Comparison of ENCODE assay signal across 17 cellular contexts in genomic region chr3:113270786-113271185, GRCh38. TPM values are rescaled to one million over a fixed set of nuclear protein-coding genes. Genes with fewer than 3 reads are reported as not detected.
DNase-seq lines count a peak whose midpoint lies in the region; ATAC-seq, FAIRE-seq and TF ChIP-seq lines count a peak whose summit lies in the region.
"Had no signal": no experiment of that assay in that cellular context is flagged by ENCODE, and none has a peak within 500 bp of the region (broad histone marks: within the 10 kb centered on the region; RNA-seq: fewer than 3 reads in every experiment).

No MANE protein-coding gene starts in this region.

- no peak overlapping the region for H4K91ac ChIP-seq in neuronal stem cell (ENCODE audit: low read depth, low read length, poor library complexity)

- dilution Hi-C loops in keratinocyte (cut with MboI; ENCODE audit: extremely low pct_ligation_motif_present, low sequenced_read_pairs): no loop called here

- no peak for FAIRE-seq in keratinocyte (lab: Jason Lieb, UNC)

- H3K79me2 ChIP-seq in keratinocyte (ENCODE audit: control insufficient read depth, insufficient read depth, low read length) (no peaks in the 10 kb centered on the region), MM.1S (ENCODE audit: low read length) (no peaks in the 10 kb centered on the region)

- H3K4ac ChIP-seq in neuronal stem cell (ENCODE audit: low read length): no peak overlapping the region

- WGBS in neuronal stem cell (ENCODE audit: extremely low coverage in 2 of 2, insufficient read length in 2 of 2, insufficient replicate concordance in 1 of 2), 2 donors: no CpG with 5 or more reads among the region's 9 CpGs

- H3K4me2 ChIP-seq in keratinocyte (ENCODE audit: control insufficient read depth, extremely low read depth, insufficient read depth, low read depth, low read length) (no peak overlapping the region), neuronal stem cell (ENCODE audit: insufficient read depth, low read length, poor library complexity, severe bottlenecking) (no peak overlapping the region), MM.1S (ENCODE audit: low read depth, low read length) (no peak overlapping the region)
- H3K4me2 ChIP-seq: GM23338 had no signal

- H2AK5ac ChIP-seq in neuronal stem cell (ENCODE audit: low read depth, low read length): peak overlapping the region; percentile 21

- H3K36me3 ChIP-seq in keratinocyte (ENCODE audit: control insufficient read depth in 2 of 2, extremely low read depth in 1 of 2, insufficient read depth in 2 of 2, low read length in 2 of 2) (peaks cover 0 to 3% of the 10 kb centered on the region in 2 experiments), neuronal stem cell (replicated peaks in 1 of 2; ENCODE audit: control insufficient read depth in 2 of 2, insufficient read depth in 2 of 2, low read length in 2 of 2) (peaks cover 58 to 99% of the 10 kb centered on the region in 2 donors), MM.1S (replicated peaks; ENCODE audit: insufficient read depth, low read length) (no peaks in the 10 kb centered on the region)

- no peak for TF ChIP-seq CTCF in keratinocyte (optimal IDR thresholded peaks at IDR 0.05 in 1 of 3, IDR thresholded peaks at IDR 0.05 in 1 of 3, conservative IDR thresholded peaks at IDR 0.05 in 1 of 3; ENCODE audit: extremely low read depth in 1 of 3, insufficient read depth in 2 of 3, low read length in 3 of 3)
- TF ChIP-seq CTCF in foreskin fibroblast (IDR thresholded peaks at IDR 0.05; ENCODE audit: low read depth, low read length): no peak
- TF ChIP-seq CTCF in MM.1S (IDR thresholded peaks at IDR 0.05; ENCODE audit: low read length): no peak

- H2AFZ ChIP-seq in keratinocyte (ENCODE audit: control insufficient read depth, low read length) (peak overlapping the region; percentile 25), neuronal stem cell (ENCODE audit: low read length) (no peak overlapping the region), MM.1S (ENCODE audit: low read length) (no peak overlapping the region)
- H2AFZ ChIP-seq: GM23338 had no signal

- H2BK5ac ChIP-seq in neuronal stem cell (ENCODE audit: low read length): peak overlapping the region; percentile 55

- H3K27me3 ChIP-seq in keratinocyte (ENCODE audit: control insufficient read depth, extremely low read depth, insufficient read depth, low read length) (no peaks in the 10 kb centered on the region), neuronal stem cell (ENCODE audit: control insufficient read depth in 3 of 3, insufficient read depth in 3 of 3, low read depth in 1 of 3, low read length in 3 of 3) (no peaks in the 10 kb centered on the region), MM.1S (replicated peaks; ENCODE audit: insufficient read depth, low read length) (no peaks in the 10 kb centered on the region)

- no peak overlapping the region for H3K23ac ChIP-seq in neuronal stem cell (ENCODE audit: low read depth, low read length, poor library complexity)

- H2BK15ac ChIP-seq in neuronal stem cell (ENCODE audit: low read length): peak overlapping the region; percentile 17

- H3K9me2 ChIP-seq in MM.1S (replicated peaks; ENCODE audit: insufficient read depth, low read length): no peaks in the 10 kb centered on the region

- no peak overlapping the region for H2BK12ac ChIP-seq in neuronal stem cell (ENCODE audit: low read length)

- H3K14ac ChIP-seq in neuronal stem cell (ENCODE audit: low read length): no peak overlapping the region

- peak; percentile 18 for ATAC-seq in esophagus mucosa
- ATAC-seq in GM18498 (IDR thresholded peaks at IDR 0.05; ENCODE audit: unreplicated experiment): no peak
- ATAC-seq: GM23338, HCT116, Right ventricle myocardium inferior had no signal

- no peak for DNase-seq in keratinocyte (ENCODE audit: low read depth, low spot score)
- DNase-seq in neuronal stem cell (ENCODE audit: low spot score): no peak
- DNase-seq in foreskin fibroblast: no peak
- no peak for DNase-seq in MM.1S
- DNase-seq in stimulated activated CD4-positive, alpha-beta T cell treated with anti-CD3 and anti-CD28 coated beads, Interleukin-12 subunit alpha, Interleukin-12 subunit beta, amount 100 ng/mL, for 4 hours: no peak
- DNase-seq: CD4-positive, CD25-positive, alpha-beta regulatory T cell; DMS79; KBM-7; NCI-H1092; NCI-H187 treated with DMSO at 0.1 percent for 48 hours; NCI-H2107; NCI-H526 treated with DMSO at 0.1 percent for 48 hours had no signal

- no peaks in the 10 kb centered on the region for H4K20me1 ChIP-seq in keratinocyte (ENCODE audit: control insufficient read depth, extremely low read depth, insufficient read depth, low read length)
- no peaks in the 10 kb centered on the region for H4K20me1 ChIP-seq in MM.1S (ENCODE audit: insufficient read depth, low read length)

- H3K4me1 ChIP-seq in keratinocyte (ENCODE audit: control insufficient read depth, extremely low read depth, insufficient read depth, low read length): peaks cover 12% of the 10 kb centered on the region
- H3K4me1 ChIP-seq in neuronal stem cell (ENCODE audit: control insufficient read depth in 2 of 2, insufficient read depth in 1 of 2, low read depth in 1 of 2, low read length in 2 of 2): peaks cover 14 to 52% of the 10 kb centered on the region in 2 donors
- peaks cover 4% of the 10 kb centered on the region for H3K4me1 ChIP-seq in MM.1S (ENCODE audit: low read length)

- peak overlapping the region; percentile 73 for H3K18ac ChIP-seq in neuronal stem cell (ENCODE audit: low read length)

- H3K27ac ChIP-seq in keratinocyte (ENCODE audit: control insufficient read depth, insufficient read depth, low read length): no peak overlapping the region
- no peak overlapping the region for H3K27ac ChIP-seq in neuronal stem cell (replicated peaks; ENCODE audit: low read length)
- no peak overlapping the region for H3K27ac ChIP-seq in MM.1S (ENCODE audit: low read length)

- H4K8ac ChIP-seq in neuronal stem cell (ENCODE audit: low read depth, low read length): no peak overlapping the region

- no peak overlapping the region for H2BK120ac ChIP-seq in neuronal stem cell (ENCODE audit: low read depth, low read length)

- H3K9ac ChIP-seq in keratinocyte (ENCODE audit: control insufficient read depth, extremely low read depth, insufficient read depth, low read length) (no peak overlapping the region), neuronal stem cell (ENCODE audit: low read depth, low read length, poor library complexity) (no peak overlapping the region), MM.1S (ENCODE audit: low read length) (no peak overlapping the region)

- no peaks in the 10 kb centered on the region for H3K9me1 ChIP-seq in keratinocyte (ENCODE audit: control insufficient read depth, extremely low read depth, insufficient read depth, low read length)

- H3F3A ChIP-seq in MM.1S (ENCODE audit: insufficient read depth, low read length): peaks cover 2% of the 10 kb centered on the region; the same call in 1 of the 2 replicates

- H3K4me3 ChIP-seq in keratinocyte (ENCODE audit: control insufficient read depth in 2 of 3, extremely low read depth in 1 of 3, insufficient read depth in 2 of 3, low read depth in 1 of 3, low read length in 3 of 3) (no peak overlapping the region), neuronal stem cell (ENCODE audit: low read length in 2 of 2) (no peak overlapping the region), foreskin fibroblast (ENCODE audit: low read depth in 1 of 2, low read length in 2 of 2) (no peak overlapping the region), MM.1S (ENCODE audit: low read length) (no peak overlapping the region)
- H3K4me3 ChIP-seq: GM23338 had no signal

- H3K9me3 ChIP-seq in keratinocyte (ENCODE audit: control insufficient read depth, low read depth, low read length) (no peaks in the 10 kb centered on the region), neuronal stem cell (replicated peaks in 1 of 2; ENCODE audit: control insufficient read depth in 2 of 2, insufficient read depth in 1 of 2, low read depth in 1 of 2, low read length in 2 of 2) (peaks cover 0 to 1% of the 10 kb centered on the region in 2 donors), MM.1S (replicated peaks; ENCODE audit: insufficient read depth, low read length) (no peaks in the 10 kb centered on the region)

- H3K79me1 ChIP-seq in neuronal stem cell (ENCODE audit: low read depth, low read length): peaks cover 2% of the 10 kb centered on the region

RNA-seq across cellular contexts. Expression of gene BOC, which starts 59.4 kb away (rescaled TPM):
- total RNA-seq in esophagus mucosa: 19.8 TPM
- 9.3 to 11.3 TPM (median 11.2 TPM) in 3 replicates for polyA plus RNA-seq in keratinocyte
- polyA plus RNA-seq in keratinocyte (2011; ENCODE audit: low read depth): 7.9 TPM
- 8.5 and 12.4 TPM in 2 replicates for polyA plus RNA-seq in keratinocyte (2011; cell fraction: cytosol; rRNA removed)
- 17.8 and 22.0 TPM in 2 replicates for polyA plus RNA-seq in keratinocyte (2011; cell fraction: nucleus; rRNA removed)
- 5.5 and 8.0 TPM in 2 replicates for polyA plus RNA-seq in keratinocyte (2012; ENCODE audit: low replicate concordance)
- polyA minus RNA-seq in keratinocyte: 16.0 to 20.6 TPM (median 16.2 TPM) in 3 replicates
- 5.9 TPM for polyA minus RNA-seq in keratinocyte (2011; cell fraction: cytosol; rRNA and poly(A)+ RNA removed)
- 16.7 and 20.6 TPM in 2 replicates for polyA minus RNA-seq in keratinocyte (2011; cell fraction: nucleus; rRNA and poly(A)+ RNA removed)
- 180 TPM for polyA plus RNA-seq in neuronal stem cell (2013, experiment 1 of 2)
- polyA plus RNA-seq in neuronal stem cell (2013, experiment 2 of 2): 180 TPM
- total RNA-seq: CD4-positive, CD25-positive, alpha-beta regulatory T cell had no signal
- polyA plus RNA-seq: CD4-positive, CD25-positive, alpha-beta regulatory T cell had no signal
